In the genomic region with DNA sequence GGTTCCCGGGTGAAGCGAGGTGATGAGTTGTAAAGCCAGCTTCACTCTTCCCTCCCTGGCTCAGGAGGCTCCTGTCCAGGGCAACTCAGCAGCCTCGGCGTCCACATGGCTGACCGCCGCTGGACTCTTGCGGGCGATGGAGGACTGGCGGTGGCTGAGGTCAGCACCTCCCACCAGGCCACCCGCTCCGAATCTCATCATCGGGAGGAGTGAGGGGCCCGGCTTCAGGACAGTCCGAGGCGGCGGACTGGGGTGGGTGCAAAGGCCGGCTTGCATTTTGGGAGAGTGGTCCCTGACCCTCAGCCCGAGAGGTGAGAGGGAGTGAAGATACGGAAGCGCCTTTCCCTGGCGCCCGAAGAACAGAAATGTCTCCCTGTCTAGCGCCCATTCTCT, we compare ENCODE assay signal across 8 cellular contexts. TPM values are rescaled to one million over a fixed set of nuclear protein-coding genes. Genes with fewer than 3 reads are reported as not detected.
DNase-seq lines count a peak whose midpoint lies in the region; ATAC-seq, FAIRE-seq and TF ChIP-seq lines count a peak whose summit lies in the region.

No MANE protein-coding gene starts in this region.

- H3K4me3 ChIP-seq in HEK293 (ENCODE audit: low read depth, low read length) (peak overlapping the region; percentile 77), fibroblast of the aortic adventitia (ENCODE audit: low read depth, low read length) (peak overlapping the region; percentile 99), osteoblast (ENCODE audit: insufficient read depth, low read length) (peak overlapping the region; percentile 99)

- H3K4me1 ChIP-seq in HEK293 (ENCODE audit: control insufficient read depth, insufficient read depth, low read length) (no peaks in the 10 kb centered on the region; the same call in 1 of the 2 replicates), osteoblast (ENCODE audit: insufficient read depth, low read length) (peaks cover 10% of the 10 kb centered on the region)

- ATAC-seq in T-helper 17 cell (no peak), HG02870 (IDR thresholded peaks at IDR 0.05; ENCODE audit: unreplicated experiment) (no peak), HG03469 (IDR thresholded peaks at IDR 0.05; ENCODE audit: unreplicated experiment) (no peak)

- DNase-seq in COLO829 (ENCODE audit: low spot score) (peak; percentile 3), T-helper 17 cell (no peak), fibroblast of the aortic adventitia (ENCODE audit: low read depth) (peak; percentile 19), osteoblast (ENCODE audit: insufficient read length, low spot score, missing footprints) (peak; percentile 88), GM12892 (ENCODE audit: insufficient read length) (no peak)

- no peaks in the 10 kb centered on the region for H3K9me3 ChIP-seq in HEK293 (ENCODE audit: control insufficient read depth, insufficient read depth, low read depth, low read length)
- H3K9me3 ChIP-seq in T-helper 17 cell (ENCODE audit: control insufficient read depth, low read length, poor library complexity, severe bottlenecking): no peaks in the 10 kb centered on the region
- no peaks in the 10 kb centered on the region for H3K9me3 ChIP-seq in osteoblast (ENCODE audit: low read depth, low read length)

- TF ChIP-seq CTCF in HEK293 (tag by site-specific recombination; IDR thresholded peaks at IDR 0.05) (no peak), fibroblast of the aortic adventitia (IDR thresholded peaks at IDR 0.05; ENCODE audit: insufficient read depth, low read length) (no peak), osteoblast (IDR thresholded peaks at IDR 0.05; ENCODE audit: extremely low read depth, low read depth, low read length) (no peak)

- peak overlapping the region; percentile 97 for H3K4me3 Mint-ChIP-seq in T-helper 17 cell

- no peaks in the 10 kb centered on the region for H3K27me3 Mint-ChIP-seq in T-helper 17 cell

- peak overlapping the region; percentile 97 for H2AFZ ChIP-seq in osteoblast (ENCODE audit: low read length)

- FAIRE-seq in GM12892 (lab: Jason Lieb, UNC): no peak

- H3K36me3 ChIP-seq in HEK293 (ENCODE audit: control insufficient read depth in 2 of 2, insufficient read depth in 1 of 2, low read length in 2 of 2): peaks cover 0 to 37% of the 10 kb centered on the region in 2 experiments
- peaks cover 17% of the 10 kb centered on the region for H3K36me3 ChIP-seq in osteoblast (ENCODE audit: insufficient read depth, low read length)

- peak overlapping the region; percentile 92 for H3K4me2 ChIP-seq in osteoblast (ENCODE audit: insufficient read depth, low read length)

- peak overlapping the region; percentile 92 for H3K27ac ChIP-seq in HEK293 (ENCODE audit: extremely low read depth, low read depth, low read length)
- peak overlapping the region; percentile 97 for H3K27ac ChIP-seq in osteoblast (ENCODE audit: low read depth, low read length)

- no peaks in the 10 kb centered on the region for H3K27me3 ChIP-seq in osteoblast (ENCODE audit: insufficient read depth, low read length)

- peaks cover 9% of the 10 kb centered on the region for H3K36me3 Mint-ChIP-seq in T-helper 17 cell (ENCODE audit: low read depth)

- peaks cover 50% of the 10 kb centered on the region for H3K79me2 ChIP-seq in osteoblast (ENCODE audit: insufficient read depth, low read length)

- peaks cover 42% of the 10 kb centered on the region for H3K4me1 Mint-ChIP-seq in T-helper 17 cell

- H3K27ac Mint-ChIP-seq in T-helper 17 cell: peak overlapping the region; percentile 95

- H4K20me1 ChIP-seq in osteoblast (ENCODE audit: insufficient read depth, low read length): peaks cover 18% of the 10 kb centered on the region

- POLR2A ChIA-PET in HEK293 (lab: Yijun Ruan, JAX): interaction anchor here (0.8 to 2.2 kb wide), 5 partner anchors 9 to 339 kb away, joined by 3 to 6 read pairs (median 3); no protein-coding TSS in a partner anchor

- CTCF ChIA-PET in HEK293 (lab: Yijun Ruan, JAX): interaction anchor here (0.6 to 1.8 kb wide), 10 partner anchors 10 to 1290 kb away, joined by 3 to 5 read pairs (median 3); no protein-coding TSS in a partner anchor

- no peak for TF ChIP-seq POLR2A in GM12892 (IDR thresholded peaks at IDR 0.05; ENCODE audit: low read depth, low read length)

TF ChIP-seq in HEK293, 187 proteins besides CTCF, POLR2A, EP300 and RAD21:
- TF ChIP-seq KLF16 (tag by site-specific recombination; IDR thresholded peaks at IDR 0.05) (peak; percentile 50; the same call in 1 of the 2 replicates), ZNF24 (tag by site-specific recombination; IDR thresholded peaks at IDR 0.05) (peak; percentile 66; the same call in 1 of the 2 replicates), KLF7 (tag by site-specific recombination; IDR thresholded peaks at IDR 0.05; ENCODE audit: borderline replicate concordance) (no peak), ZNF350 (tag by site-specific recombination; IDR thresholded peaks at IDR 0.05) (no peak), ZNF2 (tag by site-specific recombination; IDR thresholded peaks at IDR 0.05) (0 out of 2 replicates have a peak, but pooled peaks have one; percentile 18), GLIS1 (tag by site-specific recombination; IDR thresholded peaks at IDR 0.05) (peak; percentile 21; the same call in 1 of the 2 replicates), ZFP69B (tag by site-specific recombination; IDR thresholded peaks at IDR 0.05) (0 out of 2 replicates have a peak, but pooled peaks have one; percentile 11), ZNF626 (tag by site-specific recombination; IDR thresholded peaks at IDR 0.05) (no peak), YY1 (tag by site-specific recombination; IDR thresholded peaks at IDR 0.05) (0 out of 2 replicates have a peak, but pooled peaks have one; percentile 40), ZBTB8A (tag by site-specific recombination; IDR thresholded peaks at IDR 0.05) (peak; percentile 84), GLIS2 (tag by site-specific recombination; IDR thresholded peaks at IDR 0.05) (peak; percentile 11; the same call in 1 of the 2 replicates)

RNA-seq across cellular contexts. Expression of gene DNAJB12, which starts 0.8 kb away (rescaled TPM):
- total RNA-seq in T-helper 17 cell (10 to 100 TPM; 32.7 to 42.9 TPM), fibroblast of the aortic adventitia (ENCODE audit: low replicate concordance) (17.7 and 24.5 TPM in 2 replicates), osteoblast (48.0 and 52.5 TPM in 2 replicates)
- polyA plus RNA-seq in GM12892 (2012; ENCODE audit: missing spikeins): 9.9 TPM

Comparison
In these comparisons a context has a peak if more than half of its experiments do, and no peak if none do; other contexts are left out.
1. DNase-seq: peak in COLO829 (single experiment), fibroblast of the aortic adventitia (single experiment) and osteoblast (single experiment); none in T-helper 17 cell (0 of 3) and GM12892 (single experiment).
2. Peak in every context shown above with its lines, with median percentiles within 50 percentile points of each other: H3K4me3 ChIP-seq.